1 cellular context compared by ENCODE assay signal in the genomic region with DNA sequence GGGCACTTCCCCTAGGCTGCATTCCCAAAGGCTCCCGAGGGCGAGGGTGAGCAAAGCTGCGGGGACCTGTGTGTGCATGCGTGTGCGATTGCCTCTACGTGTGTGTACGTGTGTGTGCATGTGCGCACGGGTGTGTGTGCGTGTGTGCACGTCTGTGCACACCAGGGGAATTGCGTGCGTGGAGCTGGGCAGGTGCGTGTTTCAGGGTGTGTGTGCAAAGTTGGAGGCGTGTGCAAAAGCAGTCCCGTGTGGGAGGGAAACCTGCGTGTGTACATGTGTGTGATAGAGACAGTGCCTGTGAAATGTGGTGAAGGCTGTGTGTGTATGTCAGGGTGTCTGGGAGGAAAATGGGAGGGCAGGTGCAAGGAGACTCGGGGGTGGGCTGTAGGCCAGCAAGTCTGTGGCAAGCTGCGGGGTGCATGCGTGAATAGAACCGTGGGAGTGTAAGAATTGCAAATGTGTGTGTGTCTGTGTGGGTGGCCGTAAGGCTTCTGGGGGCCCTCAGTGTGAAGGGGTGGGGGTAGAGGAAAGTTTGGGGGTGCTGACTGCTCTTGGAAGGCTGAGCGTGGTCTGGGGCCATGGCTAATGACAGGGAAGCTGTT.
TF ChIP-seq lines count a peak whose summit lies in the region.

No MANE protein-coding gene starts in this region.

TF ChIP-seq in HepG2, 621 proteins besides CTCF, POLR2A, EP300 and RAD21 (continued from another document and continues in another):
- TF ChIP-seq ZSCAN20 (CRISPR knock-in tag; IDR thresholded peaks at IDR 0.05; ENCODE audit: borderline replicate concordance): no peak
- no peak for TF ChIP-seq HOXD1 (CRISPR knock-in tag; IDR thresholded peaks at IDR 0.05)
- TF ChIP-seq SOX13 (IDR thresholded peaks at IDR 0.05): no peak
- TF ChIP-seq SOX13 (CRISPR knock-in tag; conservative IDR thresholded peaks at IDR 0.05 in 1 of 2, IDR thresholded peaks at IDR 0.05 in 1 of 2): no peak
- TF ChIP-seq, protein P1, sequence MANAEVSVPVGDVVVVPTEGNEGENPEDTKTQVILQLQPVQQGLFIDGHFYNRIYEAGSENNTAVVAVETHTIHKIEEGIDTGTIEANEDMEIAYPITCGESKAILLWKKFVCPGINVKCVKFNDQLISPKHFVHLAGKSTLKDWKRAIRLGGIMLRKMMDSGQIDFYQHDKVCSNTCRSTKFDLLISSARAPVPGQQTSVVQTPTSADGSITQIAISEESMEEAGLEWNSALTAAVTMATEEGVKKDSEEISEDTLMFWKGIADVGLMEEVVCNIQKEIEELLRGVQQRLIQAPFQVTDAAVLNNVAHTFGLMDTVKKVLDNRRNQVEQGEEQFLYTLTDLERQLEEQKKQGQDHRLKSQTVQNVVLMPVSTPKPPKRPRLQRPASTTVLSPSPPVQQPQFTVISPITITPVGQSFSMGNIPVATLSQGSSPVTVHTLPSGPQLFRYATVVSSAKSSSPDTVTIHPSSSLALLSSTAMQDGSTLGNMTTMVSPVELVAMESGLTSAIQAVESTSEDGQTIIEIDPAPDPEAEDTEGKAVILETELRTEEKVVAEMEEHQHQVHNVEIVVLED (CRISPR knock-in tag; IDR thresholded peaks at IDR 0.05; ENCODE audit: borderline replicate concordance): no peak
- TF ChIP-seq ZMYM3 (CRISPR knock-in tag; IDR thresholded peaks at IDR 0.05): peak; percentile 62
- TF ChIP-seq LCORL (IDR thresholded peaks at IDR 0.05): no peak
- TF ChIP-seq LCORL (CRISPR knock-in tag; IDR thresholded peaks at IDR 0.05): no peak
- TF ChIP-seq, protein P2, sequence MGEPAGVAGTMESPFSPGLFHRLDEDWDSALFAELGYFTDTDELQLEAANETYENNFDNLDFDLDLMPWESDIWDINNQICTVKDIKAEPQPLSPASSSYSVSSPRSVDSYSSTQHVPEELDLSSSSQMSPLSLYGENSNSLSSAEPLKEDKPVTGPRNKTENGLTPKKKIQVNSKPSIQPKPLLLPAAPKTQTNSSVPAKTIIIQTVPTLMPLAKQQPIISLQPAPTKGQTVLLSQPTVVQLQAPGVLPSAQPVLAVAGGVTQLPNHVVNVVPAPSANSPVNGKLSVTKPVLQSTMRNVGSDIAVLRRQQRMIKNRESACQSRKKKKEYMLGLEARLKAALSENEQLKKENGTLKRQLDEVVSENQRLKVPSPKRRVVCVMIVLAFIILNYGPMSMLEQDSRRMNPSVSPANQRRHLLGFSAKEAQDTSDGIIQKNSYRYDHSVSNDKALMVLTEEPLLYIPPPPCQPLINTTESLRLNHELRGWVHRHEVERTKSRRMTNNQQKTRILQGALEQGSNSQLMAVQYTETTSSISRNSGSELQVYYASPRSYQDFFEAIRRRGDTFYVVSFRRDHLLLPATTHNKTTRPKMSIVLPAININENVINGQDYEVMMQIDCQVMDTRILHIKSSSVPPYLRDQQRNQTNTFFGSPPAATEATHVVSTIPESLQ (CRISPR knock-in tag; conservative IDR thresholded peaks at IDR 0.05): no peak
- TF ChIP-seq ZNF644 (CRISPR knock-in tag; IDR thresholded peaks at IDR 0.05; ENCODE audit: low read depth): no peak
- no peak for TF ChIP-seq ISX (CRISPR knock-in tag; conservative IDR thresholded peaks at IDR 0.05)
- no peak for TF ChIP-seq ZNF883 (CRISPR knock-in tag; IDR thresholded peaks at IDR 0.05; ENCODE audit: not compliant biosample characterization)
- peak; percentile 91; the same call in 1 of the 2 replicates for TF ChIP-seq HOXA7 (CRISPR knock-in tag; IDR thresholded peaks at IDR 0.05)
- no peak for TF ChIP-seq TBX3 (IDR thresholded peaks at IDR 0.05; ENCODE audit: borderline replicate concordance)
- TF ChIP-seq, protein P3, sequence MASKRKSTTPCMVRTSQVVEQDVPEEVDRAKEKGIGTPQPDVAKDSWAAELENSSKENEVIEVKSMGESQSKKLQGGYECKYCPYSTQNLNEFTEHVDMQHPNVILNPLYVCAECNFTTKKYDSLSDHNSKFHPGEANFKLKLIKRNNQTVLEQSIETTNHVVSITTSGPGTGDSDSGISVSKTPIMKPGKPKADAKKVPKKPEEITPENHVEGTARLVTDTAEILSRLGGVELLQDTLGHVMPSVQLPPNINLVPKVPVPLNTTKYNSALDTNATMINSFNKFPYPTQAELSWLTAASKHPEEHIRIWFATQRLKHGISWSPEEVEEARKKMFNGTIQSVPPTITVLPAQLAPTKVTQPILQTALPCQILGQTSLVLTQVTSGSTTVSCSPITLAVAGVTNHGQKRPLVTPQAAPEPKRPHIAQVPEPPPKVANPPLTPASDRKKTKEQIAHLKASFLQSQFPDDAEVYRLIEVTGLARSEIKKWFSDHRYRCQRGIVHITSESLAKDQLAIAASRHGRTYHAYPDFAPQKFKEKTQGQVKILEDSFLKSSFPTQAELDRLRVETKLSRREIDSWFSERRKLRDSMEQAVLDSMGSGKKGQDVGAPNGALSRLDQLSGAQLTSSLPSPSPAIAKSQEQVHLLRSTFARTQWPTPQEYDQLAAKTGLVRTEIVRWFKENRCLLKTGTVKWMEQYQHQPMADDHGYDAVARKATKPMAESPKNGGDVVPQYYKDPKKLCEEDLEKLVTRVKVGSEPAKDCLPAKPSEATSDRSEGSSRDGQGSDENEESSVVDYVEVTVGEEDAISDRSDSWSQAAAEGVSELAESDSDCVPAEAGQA (IDR thresholded peaks at IDR 0.05; ENCODE audit: low read depth): no peak
- TF ChIP-seq, protein P3 (CRISPR knock-in tag; IDR thresholded peaks at IDR 0.05; ENCODE audit: borderline replicate concordance): no peak
- no peak for TF ChIP-seq NR2C2 (CRISPR knock-in tag; IDR thresholded peaks at IDR 0.05; ENCODE audit: borderline replicate concordance)
- TF ChIP-seq ATRX (CRISPR knock-in tag; IDR thresholded peaks at IDR 0.05; ENCODE audit: borderline replicate concordance): no peak
- TF ChIP-seq MYC (CRISPR knock-in tag; IDR thresholded peaks at IDR 0.05; ENCODE audit: borderline replicate concordance): no peak
- TF ChIP-seq ZNF780A (CRISPR knock-in tag; IDR thresholded peaks at IDR 0.05): peak; percentile 58; the same call in 1 of the 2 replicates
- TF ChIP-seq SMAD1 (CRISPR knock-in tag; IDR thresholded peaks at IDR 0.05; ENCODE audit: borderline replicate concordance, low read depth): 0 out of 2 replicates have a peak, but pooled peaks have one; percentile 3
- TF ChIP-seq, protein P4, sequence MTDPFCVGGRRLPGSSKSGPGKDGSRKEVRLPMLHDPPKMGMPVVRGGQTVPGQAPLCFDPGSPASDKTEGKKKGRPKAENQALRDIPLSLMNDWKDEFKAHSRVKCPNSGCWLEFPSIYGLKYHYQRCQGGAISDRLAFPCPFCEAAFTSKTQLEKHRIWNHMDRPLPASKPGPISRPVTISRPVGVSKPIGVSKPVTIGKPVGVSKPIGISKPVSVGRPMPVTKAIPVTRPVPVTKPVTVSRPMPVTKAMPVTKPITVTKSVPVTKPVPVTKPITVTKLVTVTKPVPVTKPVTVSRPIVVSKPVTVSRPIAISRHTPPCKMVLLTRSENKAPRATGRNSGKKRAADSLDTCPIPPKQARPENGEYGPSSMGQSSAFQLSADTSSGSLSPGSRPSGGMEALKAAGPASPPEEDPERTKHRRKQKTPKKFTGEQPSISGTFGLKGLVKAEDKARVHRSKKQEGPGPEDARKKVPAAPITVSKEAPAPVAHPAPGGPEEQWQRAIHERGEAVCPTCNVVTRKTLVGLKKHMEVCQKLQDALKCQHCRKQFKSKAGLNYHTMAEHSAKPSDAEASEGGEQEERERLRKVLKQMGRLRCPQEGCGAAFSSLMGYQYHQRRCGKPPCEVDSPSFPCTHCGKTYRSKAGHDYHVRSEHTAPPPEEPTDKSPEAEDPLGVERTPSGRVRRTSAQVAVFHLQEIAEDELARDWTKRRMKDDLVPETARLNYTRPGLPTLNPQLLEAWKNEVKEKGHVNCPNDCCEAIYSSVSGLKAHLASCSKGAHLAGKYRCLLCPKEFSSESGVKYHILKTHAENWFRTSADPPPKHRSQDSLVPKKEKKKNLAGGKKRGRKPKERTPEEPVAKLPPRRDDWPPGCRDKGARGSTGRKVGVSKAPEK (CRISPR knock-in tag; IDR thresholded peaks at IDR 0.05; ENCODE audit: borderline replicate concordance): 0 out of 2 replicates have a peak, but pooled peaks have one; percentile 60
- TF ChIP-seq ZNF20 (CRISPR knock-in tag; IDR thresholded peaks at IDR 0.05): no peak
- TF ChIP-seq, protein P5, sequence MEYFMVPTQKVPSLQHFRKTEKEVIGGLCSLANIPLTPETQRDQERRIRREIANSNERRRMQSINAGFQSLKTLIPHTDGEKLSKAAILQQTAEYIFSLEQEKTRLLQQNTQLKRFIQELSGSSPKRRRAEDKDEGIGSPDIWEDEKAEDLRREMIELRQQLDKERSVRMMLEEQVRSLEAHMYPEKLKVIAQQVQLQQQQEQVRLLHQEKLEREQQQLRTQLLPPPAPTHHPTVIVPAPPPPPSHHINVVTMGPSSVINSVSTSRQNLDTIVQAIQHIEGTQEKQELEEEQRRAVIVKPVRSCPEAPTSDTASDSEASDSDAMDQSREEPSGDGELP (IDR thresholded peaks at IDR 0.05; ENCODE audit: borderline replicate concordance, low read depth): no peak
- TF ChIP-seq NFIC (IDR thresholded peaks at IDR 0.05; ENCODE audit: low read length): no peak
- no peak for TF ChIP-seq ZNF570 (CRISPR knock-in tag; IDR thresholded peaks at IDR 0.05; ENCODE audit: borderline replicate concordance)
- TF ChIP-seq ZNF468 (CRISPR knock-in tag; IDR thresholded peaks at IDR 0.05): no peak; the same call in 1 of the 2 replicates
- TF ChIP-seq, protein P6, sequence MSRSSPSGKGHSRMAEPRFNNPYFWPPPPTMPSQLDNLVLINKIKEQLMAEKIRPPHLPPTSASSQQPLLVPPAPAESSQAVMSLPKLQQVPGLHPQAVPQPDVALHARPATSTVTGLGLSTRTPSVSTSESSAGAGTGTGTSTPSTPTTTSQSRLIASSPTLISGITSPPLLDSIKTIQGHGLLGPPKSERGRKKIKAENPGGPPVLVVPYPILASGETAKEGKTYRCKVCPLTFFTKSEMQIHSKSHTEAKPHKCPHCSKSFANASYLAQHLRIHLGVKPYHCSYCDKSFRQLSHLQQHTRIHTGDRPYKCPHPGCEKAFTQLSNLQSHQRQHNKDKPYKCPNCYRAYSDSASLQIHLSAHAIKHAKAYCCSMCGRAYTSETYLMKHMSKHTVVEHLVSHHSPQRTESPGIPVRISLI (CRISPR knock-in tag; IDR thresholded peaks at IDR 0.05; ENCODE audit: borderline replicate concordance): 0 out of 2 replicates have a peak, but pooled peaks have one; percentile 23
- TF ChIP-seq KLF13 (CRISPR knock-in tag; IDR thresholded peaks at IDR 0.05): peak; percentile 20; the same call in 1 of the 2 replicates
- TF ChIP-seq KDM5B (CRISPR knock-in tag; IDR thresholded peaks at IDR 0.05; ENCODE audit: borderline replicate concordance): no peak; the same call in 1 of the 2 replicates
- TF ChIP-seq ZIK1 (CRISPR knock-in tag; IDR thresholded peaks at IDR 0.05; ENCODE audit: borderline replicate concordance, low read depth): no peak
- no peak for TF ChIP-seq MZF1 (CRISPR knock-in tag; IDR thresholded peaks at IDR 0.05; ENCODE audit: borderline replicate concordance)
- TF ChIP-seq, protein P7, sequence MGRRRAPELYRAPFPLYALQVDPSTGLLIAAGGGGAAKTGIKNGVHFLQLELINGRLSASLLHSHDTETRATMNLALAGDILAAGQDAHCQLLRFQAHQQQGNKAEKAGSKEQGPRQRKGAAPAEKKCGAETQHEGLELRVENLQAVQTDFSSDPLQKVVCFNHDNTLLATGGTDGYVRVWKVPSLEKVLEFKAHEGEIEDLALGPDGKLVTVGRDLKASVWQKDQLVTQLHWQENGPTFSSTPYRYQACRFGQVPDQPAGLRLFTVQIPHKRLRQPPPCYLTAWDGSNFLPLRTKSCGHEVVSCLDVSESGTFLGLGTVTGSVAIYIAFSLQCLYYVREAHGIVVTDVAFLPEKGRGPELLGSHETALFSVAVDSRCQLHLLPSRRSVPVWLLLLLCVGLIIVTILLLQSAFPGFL (CRISPR knock-in tag; IDR thresholded peaks at IDR 0.05): no peak
- TF ChIP-seq ATF7 (IDR thresholded peaks at IDR 0.05): no peak
- 0 out of 2 replicates have a peak, but pooled peaks have one; percentile 70 for TF ChIP-seq ATF7 (CRISPR knock-in tag; IDR thresholded peaks at IDR 0.05)
- TF ChIP-seq HNRNPL (IDR thresholded peaks at IDR 0.05; ENCODE audit: low read depth, low read length): no peak
- no peak for TF ChIP-seq SOX6 (IDR thresholded peaks at IDR 0.05)
- no peak for TF ChIP-seq SOX6 (CRISPR knock-in tag; IDR thresholded peaks at IDR 0.05)
- TF ChIP-seq, protein P8, sequence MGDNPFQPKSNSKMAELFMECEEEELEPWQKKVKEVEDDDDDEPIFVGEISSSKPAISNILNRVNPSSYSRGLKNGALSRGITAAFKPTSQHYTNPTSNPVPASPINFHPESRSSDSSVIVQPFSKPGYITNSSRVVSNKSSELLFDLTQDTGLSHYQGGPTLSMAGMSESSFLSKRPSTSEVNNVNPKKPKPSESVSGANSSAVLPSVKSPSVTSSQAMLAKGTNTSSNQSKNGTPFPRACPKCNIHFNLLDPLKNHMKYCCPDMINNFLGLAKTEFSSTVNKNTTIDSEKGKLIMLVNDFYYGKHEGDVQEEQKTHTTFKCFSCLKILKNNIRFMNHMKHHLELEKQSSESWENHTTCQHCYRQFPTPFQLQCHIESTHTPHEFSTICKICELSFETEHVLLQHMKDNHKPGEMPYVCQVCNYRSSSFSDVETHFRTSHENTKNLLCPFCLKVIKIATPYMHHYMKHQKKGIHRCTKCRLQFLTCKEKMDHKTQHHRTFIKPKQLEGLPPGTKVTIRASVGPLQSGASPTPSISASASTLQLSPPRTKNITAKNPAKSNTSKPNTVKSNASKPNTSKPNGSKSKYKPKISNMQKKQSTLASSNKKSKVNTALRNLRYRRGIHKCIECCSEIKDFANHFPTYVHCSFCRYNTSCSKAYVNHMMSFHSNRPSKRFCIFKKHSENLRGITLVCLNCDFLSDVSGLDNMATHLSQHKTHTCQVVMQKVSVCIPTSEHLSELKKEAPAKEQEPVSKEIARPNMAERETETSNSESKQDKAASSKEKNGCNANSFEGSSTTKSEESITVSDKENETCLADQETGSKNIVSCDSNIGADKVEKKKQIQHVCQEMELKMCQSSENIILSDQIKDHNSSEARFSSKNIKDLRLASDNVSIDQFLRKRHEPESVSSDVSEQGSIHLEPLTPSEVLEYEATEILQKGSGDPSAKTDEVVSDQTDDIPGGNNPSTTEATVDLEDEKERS (CRISPR knock-in tag; IDR thresholded peaks at IDR 0.05): peak; percentile 28; the same call in 1 of the 2 replicates
- no peak for TF ChIP-seq ZNF713 (CRISPR knock-in tag; IDR thresholded peaks at IDR 0.05)
- no peak for TF ChIP-seq ZNF143 (CRISPR knock-in tag; IDR thresholded peaks at IDR 0.05)
- TF ChIP-seq GABPB1 (CRISPR knock-in tag; IDR thresholded peaks at IDR 0.05): no peak; the same call in 1 of the 2 replicates
